In genomic region chr1:207003216-207003615, GRCh38 we compare ENCODE assay signal across 1 cellular context.
TF ChIP-seq lines count a peak whose summit lies in the region.

No MANE protein-coding gene starts in this region.

TF ChIP-seq in HepG2, 621 proteins besides CTCF, POLR2A, EP300 and RAD21:
- TF ChIP-seq, protein P1, sequence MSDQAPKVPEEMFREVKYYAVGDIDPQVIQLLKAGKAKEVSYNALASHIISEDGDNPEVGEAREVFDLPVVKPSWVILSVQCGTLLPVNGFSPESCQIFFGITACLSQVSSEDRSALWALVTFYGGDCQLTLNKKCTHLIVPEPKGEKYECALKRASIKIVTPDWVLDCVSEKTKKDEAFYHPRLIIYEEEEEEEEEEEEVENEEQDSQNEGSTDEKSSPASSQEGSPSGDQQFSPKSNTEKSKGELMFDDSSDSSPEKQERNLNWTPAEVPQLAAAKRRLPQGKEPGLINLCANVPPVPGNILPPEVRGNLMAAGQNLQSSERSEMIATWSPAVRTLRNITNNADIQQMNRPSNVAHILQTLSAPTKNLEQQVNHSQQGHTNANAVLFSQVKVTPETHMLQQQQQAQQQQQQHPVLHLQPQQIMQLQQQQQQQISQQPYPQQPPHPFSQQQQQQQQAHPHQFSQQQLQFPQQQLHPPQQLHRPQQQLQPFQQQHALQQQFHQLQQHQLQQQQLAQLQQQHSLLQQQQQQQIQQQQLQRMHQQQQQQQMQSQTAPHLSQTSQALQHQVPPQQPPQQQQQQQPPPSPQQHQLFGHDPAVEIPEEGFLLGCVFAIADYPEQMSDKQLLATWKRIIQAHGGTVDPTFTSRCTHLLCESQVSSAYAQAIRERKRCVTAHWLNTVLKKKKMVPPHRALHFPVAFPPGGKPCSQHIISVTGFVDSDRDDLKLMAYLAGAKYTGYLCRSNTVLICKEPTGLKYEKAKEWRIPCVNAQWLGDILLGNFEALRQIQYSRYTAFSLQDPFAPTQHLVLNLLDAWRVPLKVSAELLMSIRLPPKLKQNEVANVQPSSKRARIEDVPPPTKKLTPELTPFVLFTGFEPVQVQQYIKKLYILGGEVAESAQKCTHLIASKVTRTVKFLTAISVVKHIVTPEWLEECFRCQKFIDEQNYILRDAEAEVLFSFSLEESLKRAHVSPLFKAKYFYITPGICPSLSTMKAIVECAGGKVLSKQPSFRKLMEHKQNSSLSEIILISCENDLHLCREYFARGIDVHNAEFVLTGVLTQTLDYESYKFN (CRISPR knock-in tag; conservative IDR thresholded peaks at IDR 0.05), result 0 out of 2 replicates have a peak, but pooled peaks have one; percentile 16
- TF ChIP-seq ZFP91 (CRISPR knock-in tag; IDR thresholded peaks at IDR 0.05; ENCODE audit: borderline replicate concordance) (peak; percentile 19; the same call in 1 of the 2 replicates), KDM5B (CRISPR knock-in tag; IDR thresholded peaks at IDR 0.05; ENCODE audit: borderline replicate concordance) (no peak)
